1 cellular context compared by ENCODE assay signal in genomic region chr3:172107403-172107802, GRCh38.
TF ChIP-seq lines count a peak whose summit lies in the region.

No MANE protein-coding gene starts in this region.

TF ChIP-seq in GM12878, 131 proteins besides CTCF, POLR2A, EP300 and RAD21 (continued from another document):
- TF ChIP-seq SUPT20H (IDR thresholded peaks at IDR 0.05; ENCODE audit: borderline replicate concordance, control insufficient read depth, low read depth, low read length) = no peak
- TF ChIP-seq PKNOX1 (IDR thresholded peaks at IDR 0.05) = no peak
- peak; percentile 55; the same call in 1 of the 2 replicates for TF ChIP-seq CREM (IDR thresholded peaks at IDR 0.05; ENCODE audit: low read depth)
- TF ChIP-seq NKRF (conservative IDR thresholded peaks at IDR 0.05) = peak; percentile 91
- TF ChIP-seq BACH1 (IDR thresholded peaks at IDR 0.05; ENCODE audit: borderline replicate concordance) = peak; percentile 73; the same call in 1 of the 2 replicates
- TF ChIP-seq TARDBP (IDR thresholded peaks at IDR 0.05; ENCODE audit: borderline replicate concordance) = peak; percentile 67; the same call in 1 of the 2 replicates
- no peak for TF ChIP-seq ELK1 (IDR thresholded peaks at IDR 0.05; ENCODE audit: low read depth, low read length)
- peak; percentile 89 for TF ChIP-seq PBX3 (IDR thresholded peaks at IDR 0.05; ENCODE audit: insufficient replicate concordance, low read depth, low read length)
- TF ChIP-seq RB1 (IDR thresholded peaks at IDR 0.05; ENCODE audit: borderline replicate concordance) = peak; percentile 10; the same call in 1 of the 2 replicates
- peak; percentile 83; the same call in 1 of the 2 replicates for TF ChIP-seq ZBED1 (IDR thresholded peaks at IDR 0.05; ENCODE audit: borderline replicate concordance)
- TF ChIP-seq BHLHE40 (IDR thresholded peaks at IDR 0.05; ENCODE audit: borderline replicate concordance in 1 of 2, low read depth in 2 of 2, low read length in 1 of 2) = peak; percentile 86 to 89
- no peak for TF ChIP-seq RFX5 (IDR thresholded peaks at IDR 0.05; ENCODE audit: low read depth, low read length)
- TF ChIP-seq ZNF207 (IDR thresholded peaks at IDR 0.05; ENCODE audit: borderline replicate concordance) = no peak
- peak; percentile 66 for TF ChIP-seq JUNB (IDR thresholded peaks at IDR 0.05)
- peak; percentile 40; the same call in 1 of the 2 replicates for TF ChIP-seq CHD1 (IDR thresholded peaks at IDR 0.05; ENCODE audit: low read depth, low read length)
- peak; percentile 72; the same call in 1 of the 2 replicates for TF ChIP-seq RCOR1 (conservative IDR thresholded peaks at IDR 0.05; ENCODE audit: low read depth, low read length)
- TF ChIP-seq SKIL (IDR thresholded peaks at IDR 0.05; ENCODE audit: low read depth, poor library complexity, severe bottlenecking) = peak; percentile 91
- TF ChIP-seq NFYA (IDR thresholded peaks at IDR 0.05; ENCODE audit: borderline replicate concordance, low read depth, low read length) = no peak
- peak; percentile 27; the same call in 1 of the 2 replicates for TF ChIP-seq SMC3 (IDR thresholded peaks at IDR 0.05; ENCODE audit: borderline replicate concordance, low read length)
- TF ChIP-seq SPI1 (IDR thresholded peaks at IDR 0.05; ENCODE audit: borderline replicate concordance, insufficient read depth, low read depth, low read length) = peak; percentile 69
- no peak for TF ChIP-seq ASH2L (IDR thresholded peaks at IDR 0.05; ENCODE audit: borderline replicate concordance, low read depth)
- peak; percentile 79; the same call in 1 of the 2 replicates for TF ChIP-seq NBN (IDR thresholded peaks at IDR 0.05)
- no peak for TF ChIP-seq BRCA1 (IDR thresholded peaks at IDR 0.05; ENCODE audit: low read depth, low read length)
- peak; percentile 76; the same call in 1 of the 2 replicates for TF ChIP-seq NR2F1 (conservative IDR thresholded peaks at IDR 0.05)
- TF ChIP-seq GABPA (IDR thresholded peaks at IDR 0.05; ENCODE audit: low read depth) = 0 out of 2 replicates have a peak, but pooled peaks have one; percentile 35
- TF ChIP-seq MTA2 (IDR thresholded peaks at IDR 0.05; ENCODE audit: low read depth) = peak; percentile 85
- 0 out of 2 replicates have a peak, but pooled peaks have one; percentile 36 for TF ChIP-seq REST (IDR thresholded peaks at IDR 0.05; ENCODE audit: low read depth, low read length)
